Comparison of ENCODE assay signal across 7 cellular contexts in genomic region chr17:64777413-64778101, GRCh38.
DNase-seq lines count a peak whose midpoint lies in the region; ATAC-seq lines count a peak whose summit lies in the region.

No MANE protein-coding gene starts in this region.

- no peak for ATAC-seq in effector memory CD8-positive, alpha-beta T cell (replicated peaks)

- H3K4me3 ChIP-seq in H7 (ENCODE audit: insufficient read depth, low read depth, low read length) (peak overlapping the region; percentile 29; the same call in 1 of the 2 replicates), muscle layer of duodenum (ENCODE audit: low read depth in 1 of 2, low read length in 2 of 2) (peak overlapping the region; percentile 13 to 58)

- DNase-seq in H7 (peak; percentile 53), NCI-H82 treated with DMSO at 0.1 percent for 48 hours (lab: John Stamatoyannopoulos, UW; ENCODE audit: unreplicated experiment) (peak; percentile 57), NCI-H446 treated with DMSO at 0.1 percent for 48 hours (lab: John Stamatoyannopoulos, UW) (no peak), amniotic stem cell (lab: John Stamatoyannopoulos, UW) (no peak)
- no peak for DNase-seq in effector memory CD8-positive, alpha-beta T cell
- no peak for DNase-seq in effector CD8-positive, alpha-beta T cell (lab: John Stamatoyannopoulos, UW)

- H3K27ac Mint-ChIP-seq in effector memory CD8-positive, alpha-beta T cell, result peak overlapping the region in 1 of 2 donors; percentile 66

- no peaks in the 10 kb centered on the region for H3K9me3 Mint-ChIP-seq in effector memory CD8-positive, alpha-beta T cell

- H3K27me3 Mint-ChIP-seq in effector memory CD8-positive, alpha-beta T cell, result no peaks in the 10 kb centered on the region

- no peaks in the 10 kb centered on the region for H3K9me3 ChIP-seq in muscle layer of duodenum (ENCODE audit: control insufficient read depth in 1 of 2, low read length in 2 of 2)

- H3K4me1 Mint-ChIP-seq in effector memory CD8-positive, alpha-beta T cell (ENCODE audit: low read depth in 2 of 2), result peaks cover 22 to 25% of the 10 kb centered on the region in 2 donors

- peaks cover 20% of the 10 kb centered on the region for H3K36me3 Mint-ChIP-seq in effector memory CD8-positive, alpha-beta T cell (ENCODE audit: insufficient read depth)

- H3K27ac ChIP-seq in muscle layer of duodenum (ENCODE audit: low read length), result no peak overlapping the region

- H3K27me3 ChIP-seq in H7 (ENCODE audit: control insufficient read depth, insufficient read depth, low read length), result peaks cover 63% of the 10 kb centered on the region
- peaks cover 17% of the 10 kb centered on the region for H3K27me3 ChIP-seq in muscle layer of duodenum (ENCODE audit: low read depth, low read length)

- peak overlapping the region; percentile 60 to 64 for H3K4me3 Mint-ChIP-seq in effector memory CD8-positive, alpha-beta T cell

- no peaks in the 10 kb centered on the region for H3K36me3 ChIP-seq in H7 (replicated peaks; ENCODE audit: control insufficient read depth, insufficient read depth, low read length)
- no peaks in the 10 kb centered on the region for H3K36me3 ChIP-seq in muscle layer of duodenum (ENCODE audit: control insufficient read depth in 1 of 2, insufficient read depth in 2 of 2, low read length in 2 of 2)

- peaks cover 4 to 60% of the 10 kb centered on the region in 2 donors for H3K4me1 ChIP-seq in muscle layer of duodenum (ENCODE audit: control insufficient read depth in 1 of 2, insufficient read depth in 2 of 2, low read length in 2 of 2)

Comparison
In these comparisons a context has a peak if more than half of its experiments do, and no peak if none do; other contexts are left out.
1. DNase-seq: peak in H7 (single experiment) and NCI-H82 treated with DMSO at 0.1 percent for 48 hours (single experiment); none in effector memory CD8-positive, alpha-beta T cell (0 of 3), effector CD8-positive, alpha-beta T cell (single experiment), NCI-H446 treated with DMSO at 0.1 percent for 48 hours (single experiment) and amniotic stem cell (single experiment).